ENCODE assay signal across 1 cellular context in genomic region chr11:123231777-123232176, GRCh38.
A peak's percentile ranks its signal among the peaks of the same experiment; 100 is the strongest.
TF ChIP-seq lines count a peak whose summit lies in the region.

No MANE protein-coding gene starts in this region.

TF ChIP-seq in SK-N-SH treated with all-trans-retinoic acid at 6 μM for 48 hours, 23 proteins besides CTCF, POLR2A, EP300 and RAD21 (continued from another document):
- TF ChIP-seq PPARA (CRISPR knock-in tag; IDR thresholded peaks at IDR 0.05; ENCODE audit: borderline replicate concordance) (no peak), ZNF70 (CRISPR knock-in tag; IDR thresholded peaks at IDR 0.05) (no peak), GLIS3 (CRISPR knock-in tag; IDR thresholded peaks at IDR 0.05) (peak; percentile 80; the same call in 1 of the 2 replicates), ARNTL (CRISPR knock-in tag; IDR thresholded peaks at IDR 0.05; ENCODE audit: borderline replicate concordance, low read depth) (no peak), CSDC2 (CRISPR knock-in tag; IDR thresholded peaks at IDR 0.05) (0 out of 2 replicates have a peak, but pooled peaks have one; percentile 31), TOX (CRISPR knock-in tag; IDR thresholded peaks at IDR 0.05; ENCODE audit: borderline replicate concordance) (0 out of 2 replicates have a peak, but pooled peaks have one; percentile 13), ZFP3 (CRISPR knock-in tag; IDR thresholded peaks at IDR 0.05) (no peak), PATZ1 (CRISPR knock-in tag; IDR thresholded peaks at IDR 0.05; ENCODE audit: borderline replicate concordance) (no peak), CREB5 (CRISPR knock-in tag; IDR thresholded peaks at IDR 0.05; ENCODE audit: low read depth) (no peak), POU6F1 (CRISPR knock-in tag; IDR thresholded peaks at IDR 0.05; ENCODE audit: borderline replicate concordance, low read depth) (no peak), ZNF8 (CRISPR knock-in tag; IDR thresholded peaks at IDR 0.05) (no peak), SNAI2 (CRISPR knock-in tag; IDR thresholded peaks at IDR 0.05) (no peak), ZFP30 (CRISPR knock-in tag; IDR thresholded peaks at IDR 0.05) (no peak), RARB (CRISPR knock-in tag; IDR thresholded peaks at IDR 0.05) (no peak), TSHZ2 (CRISPR knock-in tag; IDR thresholded peaks at IDR 0.05) (no peak), TCF4 (CRISPR knock-in tag; IDR thresholded peaks at IDR 0.05; ENCODE audit: borderline replicate concordance) (no peak), ZNF565 (CRISPR knock-in tag; conservative IDR thresholded peaks at IDR 0.05; ENCODE audit: low read depth) (no peak)
